ENCODE assay signal across 12 cellular contexts in genomic region chr1:26105226-26105548, GRCh38. TPM values are rescaled to one million over a fixed set of nuclear protein-coding genes. Genes with fewer than 3 reads are reported as not detected.
DNase-seq lines count a peak whose midpoint lies in the region; ATAC-seq and TF ChIP-seq lines count a peak whose summit lies in the region.
"Not testable (repeated sequence)": the region's sequence is repeated elsewhere in the genome, so short reads cannot be mapped to it uniquely, and the experiment has no call there.
"Had no signal": no experiment of that assay in that cellular context is flagged by ENCODE, and none has a peak within 500 bp of the region (broad histone marks: within the 10 kb centered on the region; RNA-seq: fewer than 3 reads in every experiment).

No MANE protein-coding gene starts in this region.

- intact Hi-C loops in CD14-positive monocyte (cut with micrococcal nuclease): loop anchor here (1.0 to 5.0 kb wide), 7 partner anchors 40 to 312 kb away; no protein-coding TSS in a partner anchor
- intact Hi-C loops in psoas muscle (cut with DNase I): loop anchor here in 1 of 2 donors (1.0 to 10.0 kb wide), 3 partner anchors 40 to 220 kb away; no protein-coding TSS in a partner anchor

- H3K36me3 Mint-ChIP-seq in CD14-positive monocyte; IgD-negative memory B cell; endothelial cell (ENCODE audit: low read depth, unreplicated experiment); mesothelial cell of epicardium: not testable (repeated sequence)

- not testable (repeated sequence) for H3K4me1 Mint-ChIP-seq in CD14-positive monocyte; IgD-negative memory B cell; endothelial cell (ENCODE audit: unreplicated experiment)
- H3K4me1 Mint-ChIP-seq in mesothelial cell of epicardium: peaks cover 31% of the 10 kb centered on the region

- H3K9me3 ChIP-seq in psoas muscle: not testable (repeated sequence)

- H3K4me3 ChIP-seq in psoas muscle: not testable (repeated sequence)

- not testable (repeated sequence) for H3K27ac ChIP-seq in RWPE1
- H3K27ac ChIP-seq in psoas muscle: peak overlapping the region; percentile 11

- peak in 1 of 4 donors; percentile 13 for ATAC-seq in psoas muscle

- 38 to 47% (median 41%) methylated on average over 5 of the region's 5 CpGs for WGBS in psoas muscle, 3 donors

- peaks cover 9 to 13% (median 12%) of the 10 kb centered on the region in 3 donors for H3K27me3 Mint-ChIP-seq in CD14-positive monocyte (ENCODE audit: low read depth in 3 of 3)
- H3K27me3 Mint-ChIP-seq in IgD-negative memory B cell; endothelial cell (ENCODE audit: unreplicated experiment); mesothelial cell of epicardium (ENCODE audit: low read depth): not testable (repeated sequence)

- CTCF ChIA-PET in RWPE1 (lab: Yijun Ruan, JAX): interaction anchor here (0.6 to 4.3 kb wide), 4 partner anchors 22 to 64 kb away, joined by 3 to 41 read pairs (median 4); partner anchors contain the start of gene ZNF593

- H3K27ac Mint-ChIP-seq in CD14-positive monocyte; endothelial cell (ENCODE audit: unreplicated experiment): not testable (repeated sequence)
- H3K27ac Mint-ChIP-seq in IgD-negative memory B cell: peak overlapping the region in 2 of 3 donors; percentile 11 to 33
- H3K27ac Mint-ChIP-seq in mesothelial cell of epicardium: peak overlapping the region; percentile 45

- not testable (repeated sequence) for H3K36me3 ChIP-seq in psoas muscle (ENCODE audit: insufficient read depth in 1 of 2, low read depth in 1 of 2)

- H3K27me3 ChIP-seq in psoas muscle (ENCODE audit: insufficient read depth in 3 of 3, low read length in 2 of 3): not testable (repeated sequence)

- POLR2A ChIA-PET in RWPE1 (lab: Yijun Ruan, JAX; ENCODE audit: low non-redundant PET): not testable (repeated sequence)

- not testable (repeated sequence) for DNase-seq in CD14-positive monocyte (ENCODE audit: low spot score); RWPE1 (ENCODE audit: low spot score); endothelial cell (ENCODE audit: low spot score); mesothelial cell of epicardium (ENCODE audit: low spot score in 2 of 2, unreplicated experiment in 2 of 2); psoas muscle
- peak; percentile 34 for DNase-seq in activated CD8-positive, alpha-beta memory T cell treated with anti-CD3 and anti-CD28 coated beads, Interleukin-2, amount 50 U/mL, for 48 hours

- TF ChIP-seq CTCF in CD14-positive monocyte (IDR thresholded peaks at IDR 0.05): peak; percentile 37
- peak; percentile 50 for TF ChIP-seq CTCF in RWPE1 (conservative IDR thresholded peaks at IDR 0.05; ENCODE audit: low read depth)
- TF ChIP-seq CTCF in endothelial cell (IDR thresholded peaks at IDR 0.05; ENCODE audit: unreplicated experiment): peak; percentile 3
- peak; percentile 53 for TF ChIP-seq CTCF in mesothelial cell of epicardium (IDR thresholded peaks at IDR 0.05; ENCODE audit: unreplicated experiment)
- not testable (repeated sequence) for TF ChIP-seq CTCF in psoas muscle (IDR thresholded peaks at IDR 0.05)

- peaks cover 14% of the 10 kb centered on the region for H3K4me1 ChIP-seq in psoas muscle

- not testable (repeated sequence) for H3K9me3 Mint-ChIP-seq in CD14-positive monocyte; IgD-negative memory B cell; endothelial cell (ENCODE audit: unreplicated experiment); mesothelial cell of epicardium

- not testable (repeated sequence) for H3K4me3 Mint-ChIP-seq in CD14-positive monocyte; endothelial cell (ENCODE audit: unreplicated experiment); mesothelial cell of epicardium
- peak overlapping the region in 1 of 4 donors; percentile 28 for H3K4me3 Mint-ChIP-seq in IgD-negative memory B cell

RNA-seq across cellular contexts. Expression of gene PDIK1L, which starts 6.4 kb away (rescaled TPM):
- polyA plus RNA-seq in CD14-positive monocyte (1 to 10 TPM; 2.3 to 2.5 TPM), IgD-negative memory B cell (3.7 TPM), psoas muscle (1 to 10 TPM; 1.4 to 5.8 (median 2.4) TPM)
- total RNA-seq in endothelial cell (ENCODE audit: unreplicated experiment) (6.8 TPM), mesothelial cell of epicardium (18.3 to 19.4 TPM (median 19.1 TPM) in 3 replicates), psoas muscle (1 to 10 TPM; 3.1 to 7.0 (median 5.3) TPM)

RNA-seq across cellular contexts. Expression of gene TRIM63, which starts 37.8 kb away (rescaled TPM):
- polyA plus RNA-seq in CD14-positive monocyte (not detected), IgD-negative memory B cell (not detected), psoas muscle (1,000 to 10,000 TPM in 2 of 3 donors, 100 to 1,000 TPM in 1; 369 to 2,799 (median 1,951) TPM)
- total RNA-seq in endothelial cell (ENCODE audit: unreplicated experiment) (not detected), mesothelial cell of epicardium (1.4 to 1.9 TPM (median 1.7 TPM) in 3 replicates), psoas muscle (1,000 to 10,000 TPM in 1 of 4 donors, 100 to 1,000 TPM in 2, 10 to 100 TPM in 1; 74.2 to 2,937 (median 350) TPM)
- total RNA-seq: Calu3, H1, SJSA1 had no signal
- polyA plus RNA-seq: A549, H1 had no signal

RNA-seq across cellular contexts. Expression of gene FAM110D, which starts 53.7 kb away (rescaled TPM):
- polyA plus RNA-seq in CD14-positive monocyte (not detected), IgD-negative memory B cell (not detected), psoas muscle (1 to 10 TPM; 1.4 to 1.7 (median 1.7) TPM)
- total RNA-seq in endothelial cell (ENCODE audit: unreplicated experiment) (13.5 TPM), mesothelial cell of epicardium (0.58 to 0.84 TPM (median 0.69 TPM) in 3 replicates), psoas muscle (1 to 10 TPM; 1.2 to 2.9 (median 1.3) TPM)
- total RNA-seq: Calu3, M059J, SJSA1 had no signal

RNA-seq across cellular contexts. Expression of gene SLC30A2, which starts 59.3 kb away (rescaled TPM):
- polyA plus RNA-seq in CD14-positive monocyte (not detected), IgD-negative memory B cell (not detected), psoas muscle (1 to 10 TPM in 1 of 3 donors, under 1 TPM in 2; 0.21 to 1.2 (median 0.70) TPM)
- total RNA-seq in endothelial cell (ENCODE audit: unreplicated experiment) (not detected), mesothelial cell of epicardium (9.2 to 10.7 TPM (median 10.3 TPM) in 3 replicates), psoas muscle (1 to 10 TPM in 3 of 4 donors, under 1 TPM in 1; 0.32 to 7.8 (median 4.2) TPM)
- total RNA-seq: Calu3, SJSA1 had no signal
- polyA plus RNA-seq: A549 had no signal

Comparison
In these comparisons a context has a peak if more than half of its experiments do, and no peak if none do; other contexts are left out.
1. RNA of gene TRIM63, which starts 37.8 kb away (total RNA-seq): 74.2 to 2,937 TPM in psoas muscle; 1.4 to 1.9 TPM in mesothelial cell of epicardium and not detected in endothelial cell (single experiment); every median in the first group is over 10 times any median in the second.